In the genomic region with DNA sequence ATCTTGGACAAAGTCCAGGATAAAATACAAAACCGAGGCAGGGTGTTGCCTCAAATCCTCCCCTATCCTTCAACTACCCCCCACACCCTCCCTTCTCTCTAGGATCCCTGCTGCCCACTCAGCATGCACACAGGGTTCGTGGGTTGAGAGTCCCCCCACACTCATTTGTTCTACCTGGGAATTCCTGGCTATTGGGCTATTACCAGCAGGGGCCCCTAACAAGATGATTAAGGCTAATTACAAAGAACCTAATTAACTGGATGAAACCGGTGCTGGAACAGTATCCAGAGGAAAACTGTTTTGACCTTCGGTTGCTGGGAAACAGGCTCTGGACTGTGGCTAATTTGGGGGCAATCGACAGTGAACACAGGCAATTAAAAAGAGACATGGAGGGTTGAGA, we compare ENCODE assay signal across 16 cellular contexts. TPM values are rescaled to one million over a fixed set of nuclear protein-coding genes. Genes with fewer than 3 reads are reported as not detected.
DNase-seq lines count a peak whose midpoint lies in the region; ATAC-seq, FAIRE-seq and TF ChIP-seq lines count a peak whose summit lies in the region.
"Had no signal": no experiment of that assay in that cellular context is flagged by ENCODE, and none has a peak within 500 bp of the region (broad histone marks: within the 10 kb centered on the region; RNA-seq: fewer than 3 reads in every experiment).

No MANE protein-coding gene starts in this region.

- no peak overlapping the region for H3K27ac Mint-ChIP-seq in Calu3 (ENCODE audit: unreplicated experiment)
- H3K27ac Mint-ChIP-seq: CD8-positive, alpha-beta T cell; T-cell had no signal

- no peak overlapping the region for H3K4me3 ChIP-seq in HEK293 (ENCODE audit: low read depth, low read length)
- H3K4me3 ChIP-seq in HepG2 (replicated peaks in 1 of 3; ENCODE audit: insufficient read depth in 1 of 3, low read depth in 2 of 3, low read length in 3 of 3) = no peak overlapping the region

- no peak overlapping the region for H3K4me2 ChIP-seq in HepG2 (ENCODE audit: low read depth, low read length)

- H4K20me1 ChIP-seq in HepG2 (ENCODE audit: insufficient read depth, low read length) = no peaks in the 10 kb centered on the region

- H3K27me3 ChIP-seq in HepG2 (ENCODE audit: control insufficient read depth in 1 of 2, insufficient read depth in 2 of 2, low read length in 2 of 2) = peaks cover 0 to 17% of the 10 kb centered on the region in 2 experiments; a peak in 1 of 5 replicates

- CTCF ChIA-PET in HEK293 (lab: Yijun Ruan, JAX) = interaction anchor here (0.6 kb wide), 1 partner anchor 548 kb away, joined by 3 read pairs; no protein-coding TSS in a partner anchor
- CTCF ChIA-PET in Calu3 (lab: Charles Lee) = no interaction called here
- CTCF ChIA-PET in HepG2 (lab: Yijun Ruan, JAX; ENCODE audit: low intra/inter-chr PET ratio, low total read pairs) = no interaction called here

- peaks cover 7% of the 10 kb centered on the region for H3K36me3 Mint-ChIP-seq in Calu3 (ENCODE audit: insufficient read depth, unreplicated experiment)

- H3K9ac ChIP-seq in HepG2 (ENCODE audit: insufficient read depth, low read depth, low read length) = no peak overlapping the region

- TF ChIP-seq CTCF in HEK293 (tag by site-specific recombination; IDR thresholded peaks at IDR 0.05) = no peak
- no peak for TF ChIP-seq CTCF in Calu3 (IDR thresholded peaks at IDR 0.05; ENCODE audit: unreplicated experiment)
- TF ChIP-seq CTCF in HepG2 (CRISPR knock-in tag; IDR thresholded peaks at IDR 0.05) = no peak

- BruUV-seq in Calu3 (replicated peaks; lab: Mats Ljungman, UMichigan) = no TSS peak
- no TSS peak for BruUV-seq in HepG2 (replicated peaks; lab: Mats Ljungman, UMichigan)

- WGBS in HepG2 (ENCODE audit: low lambda C conversion rate) = 49% methylated on average over 5 of the region's 5 CpGs

- FAIRE-seq in HepG2 (lab: Jason Lieb, UNC) = no peak

- peaks cover 0 to 13% of the 10 kb centered on the region in 2 experiments; a peak in 1 of 3 replicates for H3K36me3 ChIP-seq in HEK293 (ENCODE audit: control insufficient read depth in 2 of 2, insufficient read depth in 1 of 2, low read length in 2 of 2)
- H3K36me3 ChIP-seq in HepG2 (replicated peaks in 1 of 2; ENCODE audit: control insufficient read depth in 1 of 2, insufficient read depth in 2 of 2, low read length in 2 of 2) = no peaks in the 10 kb centered on the region

- H3K27ac ChIP-seq in HEK293 (ENCODE audit: extremely low read depth, low read depth, low read length) = no peak overlapping the region
- H3K27ac ChIP-seq in HepG2 (ENCODE audit: extremely low read length, insufficient read depth, low read length) = no peak overlapping the region

- H3K9me3 Mint-ChIP-seq in Calu3 (ENCODE audit: low read depth, unreplicated experiment) = no peaks in the 10 kb centered on the region
- H3K9me3 Mint-ChIP-seq: CD8-positive, alpha-beta T cell; IgD-negative memory B cell; T-cell had no signal

- H2AFZ ChIP-seq in HepG2 (ENCODE audit: low read length) = no peak overlapping the region

- TF ChIP-seq RAD21 in HepG2 (CRISPR knock-in tag; IDR thresholded peaks at IDR 0.05) = no peak

- TF ChIP-seq POLR2A in HepG2 (IDR thresholded peaks at IDR 0.05; ENCODE audit: insufficient read depth in 1 of 2, low read depth in 2 of 2, low read length in 2 of 2) = no peak

- H3K79me2 ChIP-seq in HepG2 (ENCODE audit: insufficient read depth, low read length) = no peaks in the 10 kb centered on the region

- no peaks in the 10 kb centered on the region for H3K27me3 Mint-ChIP-seq in Calu3 (ENCODE audit: unreplicated experiment)
- H3K27me3 Mint-ChIP-seq: IgD-negative memory B cell, T-cell had no signal

- H3K4me3 Mint-ChIP-seq in Calu3 (ENCODE audit: low read depth, unreplicated experiment) = no peak overlapping the region
- H3K4me3 Mint-ChIP-seq: CD8-positive, alpha-beta T cell; IgD-negative memory B cell; T-cell had no signal

- ATAC-seq in GM18498 (IDR thresholded peaks at IDR 0.05; ENCODE audit: unreplicated experiment) (no peak), HepG2 (no peak)
- ATAC-seq: CD8-positive, alpha-beta T cell; T-cell had no signal

- peaks cover 20% of the 10 kb centered on the region for H3K4me1 Mint-ChIP-seq in Calu3 (ENCODE audit: low read depth, unreplicated experiment)

- in situ Hi-C loops in HepG2 (cut with HindIII; ENCODE audit: extremely low pct_ligation_motif_present, low pct_unique_long_range_greater_than_20kb) = no loop called here

- H3K4me1 ChIP-seq in HEK293 (ENCODE audit: control insufficient read depth, insufficient read depth, low read length) (peaks cover 10% of the 10 kb centered on the region), HepG2 (ENCODE audit: insufficient read depth, low read length) (peaks cover 11% of the 10 kb centered on the region)

- DNase-seq in COR-L47 (lab: John Stamatoyannopoulos, UW) (peak; percentile 90), NCI-H82 (lab: John Stamatoyannopoulos, UW) (peak; percentile 88), medulla oblongata (ENCODE audit: extremely low spot score) (peak; percentile 25), Calu3 (no peak), HepG2 (ENCODE audit: low spot score) (no peak)
- DNase-seq in activated CD4-positive, alpha-beta T cell treated with anti-CD3 and anti-CD28 coated beads for 1 hour = no peak
- DNase-seq: CD8-positive, alpha-beta T cell; DMS153; H7; NCI-H1436 treated with DMSO at 0.1 percent for 48 hours; NCI-H510A; T-cell had no signal

- no peak for TF ChIP-seq EP300 in HepG2 (IDR thresholded peaks at IDR 0.05; ENCODE audit: low read depth in 2 of 2, low read length in 2 of 2)
- TF ChIP-seq EP300 in HepG2 (CRISPR knock-in tag; IDR thresholded peaks at IDR 0.05; ENCODE audit: borderline replicate concordance) = no peak

- H3K9me3 ChIP-seq in HEK293 (ENCODE audit: control insufficient read depth, insufficient read depth, low read depth, low read length) (no peaks in the 10 kb centered on the region), HepG2 (ENCODE audit: low read length) (no peaks in the 10 kb centered on the region)

- POLR2A ChIA-PET in HEK293 (lab: Yijun Ruan, JAX) (interaction anchor here (0.7 kb wide), 1 partner anchor 861 kb away, joined by 3 read pairs; no protein-coding TSS in a partner anchor), HepG2 (lab: Yijun Ruan, JAX) (no interaction called here)

- intact Hi-C loops in Calu3 (cut with micrococcal nuclease; ENCODE audit: unreplicated experiment) = loop anchor here (10.0 kb wide), 1 partner anchor 204 kb away; the partner anchor contains the start of gene TRERF1
- intact Hi-C loops in HepG2 (cut with micrococcal nuclease; ENCODE audit: unreplicated experiment) = no loop called here

TF ChIP-seq in HEK293, 187 proteins besides CTCF, POLR2A, EP300 and RAD21 (continues in another document):
- TF ChIP-seq EGR2 (tag by site-specific recombination; IDR thresholded peaks at IDR 0.05; ENCODE audit: low read depth) = peak; percentile 77

RNA-seq across cellular contexts. Expression of gene MRPS10, which starts 32.8 kb away (rescaled TPM):
- total RNA-seq in Calu3 (2022) (48.1 and 50.0 TPM in 2 replicates), HepG2 (2016; rRNA removed; fragmentation: Illumina TruSeq; extraction: Trizol) (54.6 and 79.2 TPM in 2 replicates)
- 12.2 and 13.6 TPM in 2 replicates for total RNA-seq in HepG2 (2016; cell fraction: cytosol; rRNA removed; fragmentation: Illumina TruSeq; extraction: Trizol; ENCODE audit: low read depth)
- total RNA-seq in HepG2 (2016; cell fraction: insoluble cytoplasmic fraction; rRNA removed; fragmentation: Illumina TruSeq; extraction: Trizol) = 55.4 and 85.0 TPM in 2 replicates
- 37.8 and 41.2 TPM in 2 replicates for total RNA-seq in HepG2 (2016; cell fraction: membrane; rRNA removed; fragmentation: Illumina TruSeq; extraction: Trizol)
- 20.0 and 20.7 TPM in 2 replicates for total RNA-seq in HepG2 (2016; cell fraction: nucleus; rRNA removed; fragmentation: Illumina TruSeq; extraction: Trizol)
- polyA plus RNA-seq in HepG2 (2011; rRNA removed) = 22.8 and 31.7 TPM in 2 replicates
- polyA plus RNA-seq in HepG2 (2011; cell fraction: cytosol; rRNA removed) = 16.1 and 23.7 TPM in 2 replicates
- 4.2 and 5.9 TPM in 2 replicates for polyA plus RNA-seq in HepG2 (2011; cell fraction: nucleus; rRNA removed)
- 22.8 and 28.4 TPM in 2 replicates for polyA plus RNA-seq in HepG2 (2012)
- polyA plus RNA-seq in HepG2 (2016; cell fraction: cytosol; fragmentation: Illumina TruSeq; extraction: Trizol; ENCODE audit: low read depth) = 14.5 and 15.5 TPM in 2 replicates
- polyA plus RNA-seq in HepG2 (2016; cell fraction: insoluble cytoplasmic fraction; fragmentation: Illumina TruSeq; extraction: Trizol; ENCODE audit: low read depth) = 81.8 and 85.5 TPM in 2 replicates
- polyA plus RNA-seq in HepG2 (2016; cell fraction: membrane; fragmentation: Illumina TruSeq; extraction: Trizol; ENCODE audit: low read depth) = 32.1 and 36.3 TPM in 2 replicates
- polyA plus RNA-seq in HepG2 (2016; cell fraction: nucleus; fragmentation: Illumina TruSeq; extraction: Trizol; ENCODE audit: insufficient read depth, low read depth) = 30.6 and 31.3 TPM in 2 replicates
- 5.2 and 11.4 TPM in 2 replicates for polyA minus RNA-seq in HepG2 (2011; rRNA and poly(A)+ RNA removed; ENCODE audit: low replicate concordance)
- polyA minus RNA-seq in HepG2 (2011; cell fraction: cytosol; rRNA and poly(A)+ RNA removed) = 13.1 and 14.4 TPM in 2 replicates
- 12.4 and 15.7 TPM in 2 replicates for polyA minus RNA-seq in HepG2 (2011; cell fraction: nucleus; rRNA and poly(A)+ RNA removed)

RNA-seq across cellular contexts. Expression of gene GUCA1B, which starts 55.8 kb away (rescaled TPM):
- total RNA-seq in Calu3 (2022) (1.1 and 1.4 TPM in 2 replicates), HepG2 (2016; rRNA removed; fragmentation: Illumina TruSeq; extraction: Trizol) (0.31 and 0.75 TPM in 2 replicates)
- not detected in 2 replicates for total RNA-seq in HepG2 (2016; cell fraction: cytosol; rRNA removed; fragmentation: Illumina TruSeq; extraction: Trizol; ENCODE audit: low read depth)
- total RNA-seq in HepG2 (2016; cell fraction: insoluble cytoplasmic fraction; rRNA removed; fragmentation: Illumina TruSeq; extraction: Trizol) = 0.22 and 0.26 TPM in 2 replicates
- total RNA-seq in HepG2 (2016; cell fraction: membrane; rRNA removed; fragmentation: Illumina TruSeq; extraction: Trizol) = 0.28 TPM in 1 of 2 replicates, not detected in the other
- 0.34 and 0.47 TPM in 2 replicates for total RNA-seq in HepG2 (2016; cell fraction: nucleus; rRNA removed; fragmentation: Illumina TruSeq; extraction: Trizol)
- polyA plus RNA-seq in HepG2 (2011; rRNA removed) = 0.58 and 0.74 TPM in 2 replicates
- 0.23 and 0.40 TPM in 2 replicates for polyA plus RNA-seq in HepG2 (2011; cell fraction: cytosol; rRNA removed)
- 2.1 and 2.6 TPM in 2 replicates for polyA plus RNA-seq in HepG2 (2011; cell fraction: nucleus; rRNA removed)
- 0.72 and 1.5 TPM in 2 replicates for polyA plus RNA-seq in HepG2 (2012)
- not detected in 2 replicates for polyA plus RNA-seq in HepG2 (2016; cell fraction: cytosol; fragmentation: Illumina TruSeq; extraction: Trizol; ENCODE audit: low read depth)
- polyA plus RNA-seq in HepG2 (2016; cell fraction: insoluble cytoplasmic fraction; fragmentation: Illumina TruSeq; extraction: Trizol; ENCODE audit: low read depth) = 0.38 and 0.50 TPM in 2 replicates
- polyA plus RNA-seq in HepG2 (2016; cell fraction: membrane; fragmentation: Illumina TruSeq; extraction: Trizol; ENCODE audit: low read depth) = 0.17 and 0.26 TPM in 2 replicates
- polyA plus RNA-seq in HepG2 (2016; cell fraction: nucleus; fragmentation: Illumina TruSeq; extraction: Trizol; ENCODE audit: insufficient read depth, low read depth) = 0.89 and 2.5 TPM in 2 replicates
- 0.19 and 0.26 TPM in 2 replicates for polyA minus RNA-seq in HepG2 (2011; rRNA and poly(A)+ RNA removed; ENCODE audit: low replicate concordance)
- polyA minus RNA-seq in HepG2 (2011; cell fraction: cytosol; rRNA and poly(A)+ RNA removed) = not detected in 2 replicates
- 0.90 and 0.99 TPM in 2 replicates for polyA minus RNA-seq in HepG2 (2011; cell fraction: nucleus; rRNA and poly(A)+ RNA removed)
- total RNA-seq: HT-29 had no signal

Comparison
In these comparisons a context has a peak if more than half of its experiments do, and no peak if none do; other contexts are left out.
1. DNase-seq: peak in COR-L47 (single experiment), NCI-H82 (single experiment) and medulla oblongata (single experiment); none in Calu3 (single experiment), activated CD4-positive, alpha-beta T cell treated with anti-CD3 and anti-CD28 coated beads for 1 hour (single experiment) and HepG2 (single experiment).